In genomic region chrX:46310815-46311497, GRCh38 we compare ENCODE assay signal across 12 cellular contexts.
DNase-seq lines count a peak whose midpoint lies in the region; ATAC-seq, FAIRE-seq and TF ChIP-seq lines count a peak whose summit lies in the region.
"Had no signal": no experiment of that assay in that cellular context is flagged by ENCODE, and none has a peak within 500 bp of the region (broad histone marks: within the 10 kb centered on the region; RNA-seq: fewer than 3 reads in every experiment).

No MANE protein-coding gene starts in this region.

- ATAC-seq in GM19395 (IDR thresholded peaks at IDR 0.05; ENCODE audit: unreplicated experiment): peak; percentile 80
- peak; percentile 63 for ATAC-seq in HG03378 (IDR thresholded peaks at IDR 0.05; ENCODE audit: unreplicated experiment)

- DNase-seq in EH (ENCODE audit: low read depth): peak; percentile 3
- DNase-seq in epithelial cell of esophagus (ENCODE audit: low read depth): peak; percentile 63
- DNase-seq in D721Med (ENCODE audit: insufficient read length, low spot score): no peak
- no peak for DNase-seq in NCI-H2171 (lab: John Stamatoyannopoulos, UW)
- no peak for DNase-seq in SHP77 treated with DMSO at 0.1 percent for 48 hours (lab: John Stamatoyannopoulos, UW)
- no peak for DNase-seq in NCI-H748 treated with DMSO at 0.1 percent for 48 hours (lab: John Stamatoyannopoulos, UW)
- DNase-seq: aorta; CD8-positive, alpha-beta memory T cell; mesendoderm; MV-4-11 had no signal

- no peak for FAIRE-seq in D721Med (lab: Jason Lieb, UNC)

- H3K4me3 ChIP-seq in epithelial cell of esophagus (ENCODE audit: low read length): no peak overlapping the region

- TF ChIP-seq CTCF in epithelial cell of esophagus (IDR thresholded peaks at IDR 0.05; ENCODE audit: insufficient read depth, low read depth, low read length, missing control alignments) (no peak), D721Med (IDR thresholded peaks at IDR 0.05; ENCODE audit: insufficient read depth, missing control alignments) (no peak)

Comparison
In these comparisons a context has a peak if more than half of its experiments do, and no peak if none do; other contexts are left out.
1. DNase-seq: peak in EH (single experiment) and epithelial cell of esophagus (single experiment); none in D721Med (single experiment), NCI-H2171 (single experiment), SHP77 treated with DMSO at 0.1 percent for 48 hours (single experiment) and NCI-H748 treated with DMSO at 0.1 percent for 48 hours (single experiment).